In genomic region chr4:154406022-154406835, GRCh38 we compare ENCODE assay signal across 13 cellular contexts.
DNase-seq lines count a peak whose midpoint lies in the region; ATAC-seq and TF ChIP-seq lines count a peak whose summit lies in the region.
"Had no signal": no experiment of that assay in that cellular context is flagged by ENCODE, and none has a peak within 500 bp of the region (broad histone marks: within the 10 kb centered on the region; RNA-seq: fewer than 3 reads in every experiment).

No MANE protein-coding gene starts in this region.

- peaks cover 7% of the 10 kb centered on the region for H3K9me3 Mint-ChIP-seq in activated naive CD8-positive, alpha-beta T cell treated with anti-CD3 and anti-CD28 coated beads, Interleukin-2, amount 50 U/mL, for 24 hours

- no peaks in the 10 kb centered on the region for H3K36me3 ChIP-seq in DND-41 (ENCODE audit: insufficient read depth, low read length)

- H4K20me1 ChIP-seq in DND-41 (ENCODE audit: insufficient read depth, low read length): no peaks in the 10 kb centered on the region

- DNase-seq in DND-41 (no peak), SKM-1 (lab: John Stamatoyannopoulos, UW; ENCODE audit: unreplicated experiment) (peak; percentile 63), NCI-H1694 (lab: John Stamatoyannopoulos, UW) (no peak), hippocampal formation (lab: John Stamatoyannopoulos, UW) (no peak), DMS153 treated with DMSO at 0.1 percent for 48 hours (lab: John Stamatoyannopoulos, UW; ENCODE audit: unreplicated experiment) (no peak)
- no peak for DNase-seq in activated naive CD8-positive, alpha-beta T cell treated with anti-CD3 and anti-CD28 coated beads, Interleukin-2, amount 50 U/mL, for 24 hours
- DNase-seq: activated CD8-positive, alpha-beta T cell treated with anti-CD3 and anti-CD28 coated beads, Interleukin-2, amount 10 ng/mL, durations not matched to agents 7 days and 5 days; anterior cingulate cortex; NCI-H2029; SHP77 treated with DMSO at 0.1 percent for 48 hours had no signal

- H3K27ac Mint-ChIP-seq in activated naive CD8-positive, alpha-beta T cell treated with anti-CD3 and anti-CD28 coated beads, Interleukin-2, amount 50 U/mL, for 24 hours: no peak overlapping the region
- H3K27ac Mint-ChIP-seq: activated CD8-positive, alpha-beta T cell treated with anti-CD3 and anti-CD28 coated beads, Interleukin-2, amount 10 ng/mL, durations not matched to agents 7 days and 5 days had no signal

- ATAC-seq in DND-41 (ENCODE audit: insufficient read depth, low read depth): peak; percentile 39; the same call in 1 of the 3 replicates
- peak; percentile 78 for ATAC-seq in GM19438 (IDR thresholded peaks at IDR 0.05; ENCODE audit: low read depth, unreplicated experiment)
- peak; percentile 100 for ATAC-seq in HG03025 (IDR thresholded peaks at IDR 0.05; ENCODE audit: low FRiP score, unreplicated experiment)
- ATAC-seq in activated naive CD8-positive, alpha-beta T cell treated with anti-CD3 and anti-CD28 coated beads, Interleukin-2, amount 50 U/mL, for 24 hours: no peak
- ATAC-seq: activated CD8-positive, alpha-beta T cell treated with anti-CD3 and anti-CD28 coated beads, Interleukin-2, amount 10 ng/mL, durations not matched to agents 7 days and 5 days had no signal

- H2AFZ ChIP-seq in DND-41 (ENCODE audit: low read depth, low read length): no peak overlapping the region

- no peaks in the 10 kb centered on the region for H3K79me2 ChIP-seq in DND-41 (ENCODE audit: insufficient read depth, low read length)

- H3K4me1 ChIP-seq in DND-41 (ENCODE audit: insufficient read depth, low read length): no peaks in the 10 kb centered on the region

- no peak overlapping the region for H3K4me3 ChIP-seq in DND-41 (ENCODE audit: low read depth in 1 of 2, low read length in 2 of 2)

- no peak overlapping the region for H3K4me2 ChIP-seq in DND-41 (ENCODE audit: insufficient read depth, low read length)

- H3K4me3 Mint-ChIP-seq in activated naive CD8-positive, alpha-beta T cell treated with anti-CD3 and anti-CD28 coated beads, Interleukin-2, amount 50 U/mL, for 24 hours: no peak overlapping the region
- H3K4me3 Mint-ChIP-seq: activated CD8-positive, alpha-beta T cell treated with anti-CD3 and anti-CD28 coated beads, Interleukin-2, amount 10 ng/mL, durations not matched to agents 7 days and 5 days had no signal

- no peaks in the 10 kb centered on the region for H3K9me3 ChIP-seq in DND-41 (ENCODE audit: insufficient read depth, low read length, severe bottlenecking)

- no peaks in the 10 kb centered on the region for H3K4me1 Mint-ChIP-seq in activated naive CD8-positive, alpha-beta T cell treated with anti-CD3 and anti-CD28 coated beads, Interleukin-2, amount 50 U/mL, for 24 hours

- TF ChIP-seq CTCF in DND-41 (IDR thresholded peaks at IDR 0.05; ENCODE audit: borderline replicate concordance, extremely low read depth, low read length, poor library complexity, severe bottlenecking): no peak

- H3K36me3 Mint-ChIP-seq in activated naive CD8-positive, alpha-beta T cell treated with anti-CD3 and anti-CD28 coated beads, Interleukin-2, amount 50 U/mL, for 24 hours (ENCODE audit: low read depth): no peaks in the 10 kb centered on the region

- H3K27ac ChIP-seq in DND-41 (ENCODE audit: low read length): no peak overlapping the region
- H3K27ac ChIP-seq: epithelial cell of prostate had no signal

- peaks cover 5% of the 10 kb centered on the region for H3K27me3 Mint-ChIP-seq in activated naive CD8-positive, alpha-beta T cell treated with anti-CD3 and anti-CD28 coated beads, Interleukin-2, amount 50 U/mL, for 24 hours

- peaks cover 7% of the 10 kb centered on the region for H3K27me3 ChIP-seq in DND-41 (ENCODE audit: insufficient read depth, low read length, poor library complexity)

- no peak overlapping the region for H3K9ac ChIP-seq in DND-41 (ENCODE audit: low read depth, low read length)
